ENCODE assay signal across 20 cellular contexts in genomic region chr5:52906845-52907244, GRCh38.
"Had no signal": no experiment of that assay in that cellular context is flagged by ENCODE, and none has a peak within 500 bp of the region (broad histone marks: within the 10 kb centered on the region; RNA-seq: fewer than 3 reads in every experiment).

No MANE protein-coding gene starts in this region.

- H3K27me3 ChIP-seq: dorsolateral prefrontal cortex, neural progenitor cell, testis, tibial artery had no signal

- H3K9me3 ChIP-seq: mucosa of descending colon, prostate gland, testis, tibial artery had no signal

- H3K4me3 ChIP-seq: dorsolateral prefrontal cortex, mucosa of descending colon, neural progenitor cell, prostate gland, testis, tibial artery had no signal

- H3K27me3 Mint-ChIP-seq: type B pancreatic cell had no signal

- ATAC-seq: left lobe of liver; mucosa of descending colon; right cardiac atrium; stimulated activated naive CD8-positive, alpha-beta T cell treated with anti-CD3 and anti-CD28 coated beads, Interleukin-15, Interleukin-2, amounts not matched to agents 100 U/mL and 50 U/mL, for 24 hours had no signal

- H3K36me3 ChIP-seq: neural progenitor cell, prostate gland had no signal

- H3K9ac ChIP-seq: neural progenitor cell had no signal

- H3K4me1 Mint-ChIP-seq: naive B cell, neural progenitor cell had no signal

- H3K27ac ChIP-seq: dorsolateral prefrontal cortex, neural progenitor cell, prostate gland, testis had no signal

- H3K4me1 ChIP-seq: neural progenitor cell, prostate gland, testis had no signal

- H3K4me3 Mint-ChIP-seq: mesothelial cell of epicardium; naive B cell; natural killer cell treated with Interleukin-12 subunit alpha and Interleukin-12 subunit beta and Interleukin-15 and Interleukin-18, amount 100 ng/mL, for 72 hours; neural progenitor cell; type B pancreatic cell had no signal

- H3K27ac Mint-ChIP-seq: mesothelial cell of epicardium; naive B cell; natural killer cell treated with Interleukin-12 subunit alpha and Interleukin-12 subunit beta and Interleukin-15 and Interleukin-18, amount 100 ng/mL, for 72 hours; neural progenitor cell; type B pancreatic cell had no signal

- H3K36me3 Mint-ChIP-seq: mesothelial cell of epicardium, naive B cell, neural progenitor cell, type B pancreatic cell had no signal

- DNase-seq: dorsolateral prefrontal cortex; effector CD4-positive, alpha-beta T cell; head of caudate nucleus; mucosa of descending colon; naive B cell; right cardiac atrium; small intestine; stimulated activated CD4-positive, alpha-beta T cell treated with anti-CD3 and anti-CD28 coated beads, Interleukin-15, amount 100 ng/mL, for 24 hours; stimulated activated CD4-positive, alpha-beta T cell treated with anti-CD3 and anti-CD28 coated beads, Interleukin-4, amount 100 ng/mL, for 1 hour; stimulated activated CD8-positive, alpha-beta memory T cell treated with anti-CD3 and anti-CD28 coated beads, Interleukin-4, amount 100 ng/mL, for 48 hours; stimulated activated naive CD8-positive, alpha-beta T cell treated with anti-CD3 and anti-CD28 coated beads, Interleukin-15, Interleukin-2, amounts not matched to agents 100 U/mL and 50 U/mL, for 24 hours; substantia nigra; testis; tibial artery had no signal

- H3K9me3 Mint-ChIP-seq: mesothelial cell of epicardium; natural killer cell treated with Interleukin-12 subunit alpha and Interleukin-12 subunit beta and Interleukin-15 and Interleukin-18, amount 100 ng/mL, for 72 hours; neural progenitor cell; type B pancreatic cell had no signal
